ENCODE assay signal across 23 cellular contexts in the genomic region with DNA sequence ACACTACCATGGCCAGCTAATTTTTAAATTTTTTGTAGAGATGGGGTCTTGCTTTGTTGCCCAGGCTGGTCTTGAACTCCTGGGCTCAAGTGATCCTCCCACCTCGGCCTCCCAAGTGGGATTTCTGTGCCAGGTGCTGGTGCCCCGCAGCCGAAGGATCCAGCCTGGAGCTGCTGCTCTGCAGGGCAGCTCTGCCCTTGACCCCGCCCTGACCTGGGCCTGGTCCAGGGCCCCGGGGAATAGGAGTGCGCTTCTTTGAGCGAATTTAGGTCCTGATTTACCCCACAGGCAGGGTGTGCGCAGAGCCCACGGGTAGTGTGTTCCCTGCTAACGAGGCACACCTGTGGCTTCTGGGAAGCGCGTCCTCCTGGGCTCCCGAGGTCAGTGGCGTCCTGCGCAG. TPM values are rescaled to one million over a fixed set of nuclear protein-coding genes. Genes with fewer than 3 reads are reported as not detected.
A peak's percentile ranks its signal among the peaks of the same experiment; 100 is the strongest.
DNase-seq lines count a peak whose midpoint lies in the region; ATAC-seq, FAIRE-seq and TF ChIP-seq lines count a peak whose summit lies in the region.
"Had no signal": no experiment of that assay in that cellular context is flagged by ENCODE, and none has a peak within 500 bp of the region (broad histone marks: within the 10 kb centered on the region; RNA-seq: fewer than 3 reads in every experiment).

No MANE protein-coding gene starts in this region.

- no peak overlapping the region for H3K14ac ChIP-seq in H1 (ENCODE audit: insufficient read length)

- intact Hi-C loops in posterior vena cava (cut with DNase I), result loop anchor here in 1 of 2 donors (10.0 kb wide), 1 partner anchor 224 kb away; no protein-coding TSS in a partner anchor
- intact Hi-C loops in PC-3 (cut with micrococcal nuclease), result no loop called here

- no peak for FAIRE-seq in H1 (lab: Jason Lieb, UNC)
- FAIRE-seq: A204.1, G401.6, GM12892 had no signal

- H2AK5ac ChIP-seq in H1 (ENCODE audit: low read depth, low read length), result no peak overlapping the region

- H2BK12ac ChIP-seq in H1 (ENCODE audit: low read depth, low read length), result no peak overlapping the region

- no peak overlapping the region for H2AFZ ChIP-seq in H1 (ENCODE audit: low read length)
- no peak overlapping the region for H2AFZ ChIP-seq in smooth muscle cell (ENCODE audit: low read depth)
- no peak overlapping the region for H2AFZ ChIP-seq in PC-3 (ENCODE audit: low read length)

- H3K36me3 ChIP-seq in H1 (ENCODE audit: control insufficient read depth in 2 of 4, insufficient read depth in 4 of 4, low read length in 3 of 4) (no peaks in the 10 kb centered on the region; a peak in 1 of 8 replicates), smooth muscle cell (ENCODE audit: low read depth) (no peaks in the 10 kb centered on the region), PC-3 (ENCODE audit: low read depth, low read length) (no peaks in the 10 kb centered on the region), Peyer's patch (peaks cover 0 to 28% (median 0%) of the 10 kb centered on the region in 3 donors)

- no peak overlapping the region for H2BK5ac ChIP-seq in H1 (ENCODE audit: low read depth, low read length)

- H2BK15ac ChIP-seq in H1 (ENCODE audit: low read length), result no peak overlapping the region

- TF ChIP-seq CTCF in GM13976 (IDR thresholded peaks at IDR 0.05; ENCODE audit: borderline replicate concordance, control extremely low read depth, extremely low read depth, insufficient read depth, missing control alignments) (no peak), H1 (IDR thresholded peaks at IDR 0.05; ENCODE audit: control extremely low read depth in 1 of 3, insufficient read depth in 1 of 3, low read depth in 1 of 3, low read length in 3 of 3) (no peak), smooth muscle cell (IDR thresholded peaks at IDR 0.05; ENCODE audit: borderline replicate concordance, insufficient read depth, poor library complexity, severe bottlenecking) (no peak), PC-3 (conservative IDR thresholded peaks at IDR 0.05; ENCODE audit: low read depth, low read length) (no peak), Peyer's patch (IDR thresholded peaks at IDR 0.05) (no peak)

- BruUV-seq in PC-3 (replicated peaks; lab: Mats Ljungman, UMichigan), result no TSS peak

- no peak for TF ChIP-seq RAD21 in H1 (IDR thresholded peaks at IDR 0.05 in 1 of 2, conservative IDR thresholded peaks at IDR 0.05 in 1 of 2; ENCODE audit: low read depth in 2 of 2, low read length in 2 of 2)

- H3K23me2 ChIP-seq in H1 (ENCODE audit: low read depth, low read length), result no peaks in the 10 kb centered on the region

- DNase-seq in GM13976 (ENCODE audit: low spot score) (peak; percentile 24), H1 (ENCODE audit: low read depth in 1 of 2, low spot score in 2 of 2) (no peak), left lobe of liver (ENCODE audit: low spot score) (no peak), posterior vena cava (ENCODE audit: low spot score) (peak; percentile 47), smooth muscle cell (lab: John Stamatoyannopoulos, UW; ENCODE audit: unreplicated experiment) (no peak), PC-3 (no peak), Peyer's patch (no peak)
- DNase-seq: Caco-2; CD4-positive, CD25-positive, alpha-beta regulatory T cell; CD8-positive, alpha-beta T cell; DMS153; DND-41; GOT3; H9; HFFc6 had no signal

- no peaks in the 10 kb centered on the region for H3K9me2 ChIP-seq in PC-3 (replicated peaks; ENCODE audit: low read length)

- H4K8ac ChIP-seq in H1 (ENCODE audit: extremely low read depth, insufficient read depth, low read length), result no peak overlapping the region

- TF ChIP-seq EP300 in H1 (IDR thresholded peaks at IDR 0.05; ENCODE audit: borderline replicate concordance in 1 of 2, low read depth in 2 of 2, low read length in 2 of 2), result no peak

- in situ Hi-C loops in GM13976 (cut with MboI; ENCODE audit: low sequenced_read_pairs, unreplicated experiment), result no loop called here

- peak overlapping the region; percentile 1 for H3K56ac ChIP-seq in H1 (replicated peaks; ENCODE audit: insufficient read length, low read depth, low read length)

- POLR2A ChIA-PET in H1 (lab: Charles Lee; ENCODE audit: partially characterized antibody), result interaction anchor here (1.2 kb wide), 1 partner anchor 49 kb away, joined by 5 read pairs; no protein-coding TSS in a partner anchor
- POLR2A ChIA-PET in PC-3 (lab: Charles Lee; ENCODE audit: unreplicated experiment), result interaction anchor here (0.6 kb wide), 1 partner anchor 74 kb away, joined by 21 read pairs; no protein-coding TSS in a partner anchor

- H3K27me3 ChIP-seq in H1 (replicated peaks in 1 of 4; ENCODE audit: control insufficient read depth in 3 of 4, extremely low read depth in 1 of 4, insufficient read depth in 3 of 4, low read length in 3 of 4) (no peaks in the 10 kb centered on the region), smooth muscle cell (ENCODE audit: low read depth) (no peaks in the 10 kb centered on the region), PC-3 (ENCODE audit: low read length) (no peaks in the 10 kb centered on the region), Peyer's patch (no peaks in the 10 kb centered on the region)
- H3K27me3 ChIP-seq: BLaER1 had no signal

- no peak overlapping the region for H2BK120ac ChIP-seq in H1 (replicated peaks; ENCODE audit: low read depth, low read length)

- 94% methylated on average over 15 of the region's 15 CpGs; no CpG with 5 or more reads in 1 of the 2 experiments for WGBS in H1 (ENCODE audit: extremely low coverage in 1 of 2, insufficient coverage in 1 of 2, insufficient read length in 1 of 2, insufficient replicate concordance in 2 of 2, low coverage in 1 of 2, low lambda C conversion rate in 2 of 2, missing lambda C conversion rate in 1 of 2), 2 experiments
- 93% methylated on average over 15 of the region's 15 CpGs for WGBS in smooth muscle cell (ENCODE audit: low lambda C conversion rate)

- H3K79me2 ChIP-seq in H1 (ENCODE audit: control insufficient read depth in 1 of 2, insufficient read depth in 2 of 2, low read length in 2 of 2) (no peaks in the 10 kb centered on the region), smooth muscle cell (ENCODE audit: low read depth) (no peaks in the 10 kb centered on the region), PC-3 (ENCODE audit: low read length) (no peaks in the 10 kb centered on the region)

- no peak overlapping the region for H4K91ac ChIP-seq in H1 (replicated peaks; ENCODE audit: insufficient read length, low read length)

- H3K4me2 ChIP-seq in H1 (ENCODE audit: insufficient read depth in 1 of 2, low read depth in 2 of 2, low read length in 2 of 2) (no peak overlapping the region), smooth muscle cell (no peak overlapping the region), PC-3 (ENCODE audit: low read length) (no peak overlapping the region)
- H3K4me2 ChIP-seq: BLaER1 had no signal

- no peak overlapping the region for H3K18ac ChIP-seq in H1 (ENCODE audit: extremely low read depth, low read length)

- H3K4me1 ChIP-seq in H1 (replicated peaks in 1 of 4; ENCODE audit: control insufficient read depth in 3 of 4, insufficient read depth in 4 of 4, low read length in 3 of 4), result no peaks in the 10 kb centered on the region
- H3K4me1 ChIP-seq in smooth muscle cell (ENCODE audit: low read depth), result no peaks in the 10 kb centered on the region
- no peaks in the 10 kb centered on the region for H3K4me1 ChIP-seq in PC-3 (ENCODE audit: insufficient read depth, low read length)
- H3K4me1 ChIP-seq in Peyer's patch, result no peaks in the 10 kb centered on the region
- H3K4me1 ChIP-seq: Caco-2 had no signal

- CTCF ChIA-PET in H1 (lab: Charles Lee; ENCODE audit: partially characterized antibody) (interaction anchor here (1.5 to 5.7 kb wide), 2 partner anchors 92 to 230 kb away, joined by 3 to 34 read pairs; no protein-coding TSS in a partner anchor), PC-3 (lab: Charles Lee) (no interaction called here)

- ATAC-seq in left lobe of liver (peak; percentile 8), GM21526 (IDR thresholded peaks at IDR 0.05; ENCODE audit: low FRiP score, unreplicated experiment) (no peak), PC-3 (no peak)
- ATAC-seq: CD8-positive, alpha-beta T cell; HCT116 had no signal

- no peaks in the 10 kb centered on the region for H3K79me1 ChIP-seq in H1 (ENCODE audit: low read depth, low read length)

- H3K9ac ChIP-seq in H1 (replicated peaks in 1 of 4; ENCODE audit: extremely low read depth in 1 of 4, low read depth in 3 of 4, low read length in 3 of 4) (no peak overlapping the region), smooth muscle cell (ENCODE audit: low read depth) (no peak overlapping the region), PC-3 (ENCODE audit: low read length) (no peak overlapping the region)
- H3K9ac ChIP-seq: BLaER1 had no signal

- no peak overlapping the region for H3K23ac ChIP-seq in H1 (ENCODE audit: insufficient read length)

- no peak overlapping the region for H3K4me3 ChIP-seq in H1 (ENCODE audit: extremely low read depth in 1 of 4, insufficient read depth in 2 of 4, low read depth in 3 of 4, low read length in 4 of 4)
- H3K4me3 ChIP-seq in smooth muscle cell, result no peak overlapping the region
- H3K4me3 ChIP-seq in PC-3 (ENCODE audit: low read length), result no peak overlapping the region
- no peak overlapping the region for H3K4me3 ChIP-seq in Peyer's patch
- H3K4me3 ChIP-seq: BLaER1 had no signal

- TF ChIP-seq POLR2A in H1 (IDR thresholded peaks at IDR 0.05; ENCODE audit: control extremely low read depth in 1 of 2, low read depth in 2 of 2, low read length in 2 of 2) (no peak), Peyer's patch (IDR thresholded peaks at IDR 0.05) (no peak)

- H4K5ac ChIP-seq in H1 (ENCODE audit: insufficient read length, low read depth, low read length), result no peak overlapping the region

- no peak overlapping the region for H2BK20ac ChIP-seq in H1 (ENCODE audit: low read length)

- H3F3A ChIP-seq in smooth muscle cell (ENCODE audit: low read depth) (no peaks in the 10 kb centered on the region), PC-3 (ENCODE audit: low read length, unreplicated experiment) (no peaks in the 10 kb centered on the region)

- H3K4ac ChIP-seq in H1 (replicated peaks; ENCODE audit: insufficient read length, low read depth, low read length), result no peak overlapping the region

- H3K27ac ChIP-seq in H1 (ENCODE audit: low read depth, low read length), result no peak overlapping the region
- H3K27ac ChIP-seq in smooth muscle cell (ENCODE audit: low read depth), result no peak overlapping the region
- no peak overlapping the region for H3K27ac ChIP-seq in PC-3 (ENCODE audit: low read length)
- no peak overlapping the region for H3K27ac ChIP-seq in Peyer's patch
- H3K27ac ChIP-seq: 22Rv1, BLaER1, C4-2B had no signal

- no peaks in the 10 kb centered on the region for H3K9me3 ChIP-seq in H1 (ENCODE audit: insufficient read depth in 2 of 2, low read depth in 1 of 2, low read length in 1 of 2)
- no peaks in the 10 kb centered on the region for H3K9me3 ChIP-seq in smooth muscle cell (replicated peaks; ENCODE audit: low read depth)
- no peaks in the 10 kb centered on the region for H3K9me3 ChIP-seq in PC-3 (ENCODE audit: low read length)
- no peaks in the 10 kb centered on the region for H3K9me3 ChIP-seq in Peyer's patch
- H3K9me3 ChIP-seq: BLaER1, Caco-2 had no signal

- H4K20me1 ChIP-seq in H1 (replicated peaks in 1 of 2; ENCODE audit: control insufficient read depth in 1 of 2, insufficient read depth in 2 of 2, low read length in 2 of 2) (no peaks in the 10 kb centered on the region), smooth muscle cell (ENCODE audit: low read depth) (no peaks in the 10 kb centered on the region), PC-3 (ENCODE audit: low read length) (no peaks in the 10 kb centered on the region)
- H4K20me1 ChIP-seq: BLaER1 had no signal

RNA-seq across cellular contexts. Expression of a gene that starts 15.2 kb away (rescaled TPM):
- total RNA-seq in H1 (2021; fragmentation: NEBNext Ultra II Directional; extraction: Animal tissue kit (Norgen Biotek cat#: 25700)), result 3.9 and 4.9 TPM in 2 replicates
- polyA plus RNA-seq in H1 (2011; rRNA removed), result 7.5 and 8.7 TPM in 2 replicates
- polyA plus RNA-seq in H1 (2011; cell fraction: cytosol; rRNA removed), result 8.2 TPM
- polyA plus RNA-seq in H1 (2011; cell fraction: nucleus; rRNA removed), result 11.5 TPM
- polyA plus RNA-seq in H1 (2012, experiment 1 of 2), result 3.4 to 8.5 TPM (median 6.3 TPM) in 4 replicates
- 4.5 TPM for polyA plus RNA-seq in H1 (2012, experiment 2 of 2)
- polyA plus RNA-seq in H1 (2013, experiment 1 of 2), result 2.9 TPM
- 2.5 TPM for polyA plus RNA-seq in H1 (2013, experiment 2 of 2)
- polyA minus RNA-seq in H1 (2011; rRNA and poly(A)+ RNA removed), result 1.3 and 2.9 TPM in 2 replicates
- polyA minus RNA-seq in H1 (2011; cell fraction: cytosol; rRNA and poly(A)+ RNA removed), result 3.9 TPM
- polyA minus RNA-seq in H1 (2011; cell fraction: nucleus; rRNA and poly(A)+ RNA removed), result 3.2 TPM
- 198 TPM for total RNA-seq in left lobe of liver
- total RNA-seq in posterior vena cava, result 10 to 100 TPM; 12.3 to 15.7 TPM
- 3.7 and 6.0 TPM in 2 replicates for total RNA-seq in smooth muscle cell
- polyA plus RNA-seq in smooth muscle cell, result 14.0 and 14.3 TPM in 2 replicates
- 14.5 and 19.6 TPM in 2 replicates for total RNA-seq in PC-3 (2014; rRNA removed)
- total RNA-seq in Peyer's patch, result 100 to 1,000 TPM; 126 to 358 (median 316) TPM

RNA-seq across cellular contexts. Expression of a gene that starts 30.6 kb away (rescaled TPM):
- total RNA-seq in H1 (2021; fragmentation: NEBNext Ultra II Directional; extraction: Animal tissue kit (Norgen Biotek cat#: 25700)), result 50.1 and 51.9 TPM in 2 replicates
- polyA plus RNA-seq in H1 (2011; rRNA removed) (40.5 and 40.6 TPM in 2 replicates), smooth muscle cell (9.8 and 13.1 TPM in 2 replicates)
- 51.3 TPM for polyA plus RNA-seq in H1 (2011; cell fraction: cytosol; rRNA removed)
- 36.7 TPM for polyA plus RNA-seq in H1 (2011; cell fraction: nucleus; rRNA removed)
- polyA plus RNA-seq in H1 (2012, experiment 1 of 2), result 39.9 to 51.9 TPM (median 44.9 TPM) in 4 replicates
- 18.4 TPM for polyA plus RNA-seq in H1 (2012, experiment 2 of 2)
- polyA plus RNA-seq in H1 (2013, experiment 1 of 2), result 22.7 TPM
- polyA plus RNA-seq in H1 (2013, experiment 2 of 2), result 21.6 TPM
- polyA minus RNA-seq in H1 (2011; rRNA and poly(A)+ RNA removed), result 59.9 and 64.9 TPM in 2 replicates
- 33.0 TPM for polyA minus RNA-seq in H1 (2011; cell fraction: cytosol; rRNA and poly(A)+ RNA removed)
- polyA minus RNA-seq in H1 (2011; cell fraction: nucleus; rRNA and poly(A)+ RNA removed), result 28.7 TPM
- total RNA-seq in left lobe of liver (10.7 TPM), posterior vena cava (10 to 100 TPM; 20.6 to 21.3 TPM), smooth muscle cell (18.9 and 20.2 TPM in 2 replicates), PC-3 (2014; rRNA removed) (15.9 and 23.8 TPM in 2 replicates), Peyer's patch (10 to 100 TPM; 16.8 to 23.5 (median 18.1) TPM)

RNA-seq across cellular contexts. Expression of a gene that starts 53.9 kb away (rescaled TPM):
- total RNA-seq in H1 (2021; fragmentation: NEBNext Ultra II Directional; extraction: Animal tissue kit (Norgen Biotek cat#: 25700)), result 260 and 266 TPM in 2 replicates
- 34.4 and 37.1 TPM in 2 replicates for polyA plus RNA-seq in H1 (2011; rRNA removed)
- polyA plus RNA-seq in H1 (2011; cell fraction: cytosol; rRNA removed), result 50.8 TPM
- 26.0 TPM for polyA plus RNA-seq in H1 (2011; cell fraction: nucleus; rRNA removed)
- 98.6 to 133 TPM (median 116 TPM) in 4 replicates for polyA plus RNA-seq in H1 (2012, experiment 1 of 2)
- 61.6 TPM for polyA plus RNA-seq in H1 (2012, experiment 2 of 2)
- polyA plus RNA-seq in H1 (2013, experiment 1 of 2), result 141 TPM
- polyA plus RNA-seq in H1 (2013, experiment 2 of 2), result 191 TPM
- polyA minus RNA-seq in H1 (2011; rRNA and poly(A)+ RNA removed), result 89.4 and 147 TPM in 2 replicates
- 75.7 TPM for polyA minus RNA-seq in H1 (2011; cell fraction: cytosol; rRNA and poly(A)+ RNA removed)
- 32.8 TPM for polyA minus RNA-seq in H1 (2011; cell fraction: nucleus; rRNA and poly(A)+ RNA removed)
- 194 TPM for total RNA-seq in left lobe of liver
- 100 to 1,000 TPM in 1 of 2 donors, 10 to 100 TPM in 1; 92.5 to 132 TPM for total RNA-seq in posterior vena cava
- 70.7 and 92.5 TPM in 2 replicates for total RNA-seq in smooth muscle cell
- 220 and 230 TPM in 2 replicates for polyA plus RNA-seq in smooth muscle cell
- 158 and 166 TPM in 2 replicates for total RNA-seq in PC-3 (2014; rRNA removed)
- total RNA-seq in Peyer's patch, result 100 to 1,000 TPM in 2 of 4 donors, 10 to 100 TPM in 2; 87.3 to 123 (median 104) TPM

Comparison
In these comparisons a context has a peak if more than half of its experiments do, and no peak if none do; other contexts are left out.
1. DNase-seq: peak in GM13976 (single experiment) and posterior vena cava (single experiment); none in H1 (0 of 2), left lobe of liver (single experiment), smooth muscle cell (single experiment), PC-3 (single experiment) and Peyer's patch (0 of 3).